Comparison of ENCODE assay signal across 16 cellular contexts in genomic region chr4:169160825-169161224, GRCh38.
A peak's percentile ranks its signal among the peaks of the same experiment; 100 is the strongest.
DNase-seq lines count a peak whose midpoint lies in the region; ATAC-seq and TF ChIP-seq lines count a peak whose summit lies in the region.
"Had no signal": no experiment of that assay in that cellular context is flagged by ENCODE, and none has a peak within 500 bp of the region (broad histone marks: within the 10 kb centered on the region; RNA-seq: fewer than 3 reads in every experiment).

No MANE protein-coding gene starts in this region.

- peaks cover 6 to 12% of the 10 kb centered on the region in 2 experiments for H3K36me3 ChIP-seq in SK-N-SH (replicated peaks in 1 of 2; ENCODE audit: control insufficient read depth in 1 of 2, insufficient read depth in 2 of 2, low read length in 1 of 2)
- no peaks in the 10 kb centered on the region for H3K36me3 ChIP-seq in CD8-positive, alpha-beta memory T cell (ENCODE audit: insufficient read depth, low read length)
- H3K36me3 ChIP-seq: lower lobe of right lung had no signal

- 89% methylated on average over 3 of the region's 3 CpGs for WGBS in SK-N-SH (ENCODE audit: low lambda C conversion rate)

- no peak overlapping the region for H3K27ac Mint-ChIP-seq in CD8-positive, alpha-beta memory T cell

- no peaks in the 10 kb centered on the region for H3K27me3 ChIP-seq in SK-N-SH (ENCODE audit: insufficient read depth)
- no peaks in the 10 kb centered on the region for H3K27me3 ChIP-seq in CD8-positive, alpha-beta memory T cell (ENCODE audit: insufficient read depth, low read length, poor library complexity, severe bottlenecking)

- H3K4me1 ChIP-seq in SK-N-SH (ENCODE audit: control insufficient read depth in 1 of 2, insufficient read depth in 2 of 2, low read depth in 1 of 2, low read length in 1 of 2) = peaks cover 2 to 56% of the 10 kb centered on the region in 2 experiments
- H3K4me1 ChIP-seq in CD8-positive, alpha-beta memory T cell (ENCODE audit: insufficient read depth, low read length) = no peaks in the 10 kb centered on the region

- no peak for TF ChIP-seq EP300 in SK-N-SH (IDR thresholded peaks at IDR 0.05; ENCODE audit: borderline replicate concordance in 1 of 2, low read depth in 1 of 2, low read length in 1 of 2)

- H3K4me3 ChIP-seq in SK-N-SH (ENCODE audit: low read depth in 2 of 2, low read length in 1 of 2) (no peak overlapping the region), fibroblast of mammary gland (ENCODE audit: control insufficient read depth, low read depth, low read length) (no peak overlapping the region)
- H3K4me3 ChIP-seq in CD8-positive, alpha-beta memory T cell (ENCODE audit: low read length) = no peak overlapping the region
- H3K4me3 ChIP-seq: lower lobe of right lung had no signal

- H3K27ac ChIP-seq in SK-N-SH (ENCODE audit: low read depth in 2 of 2, low read length in 1 of 2) = peak overlapping the region; percentile 73 to 79; a peak in 3 of 4 replicates
- no peak overlapping the region for H3K27ac ChIP-seq in CD8-positive, alpha-beta memory T cell (ENCODE audit: low read depth, low read length)
- H3K27ac ChIP-seq: lower lobe of right lung had no signal

- H3K36me3 Mint-ChIP-seq in CD8-positive, alpha-beta memory T cell = no peaks in the 10 kb centered on the region

- H3K4me2 ChIP-seq in SK-N-SH = 0 out of 2 replicates have a peak overlapping the region, but pooled peaks have one; percentile 12

- H3K27me3 Mint-ChIP-seq in CD8-positive, alpha-beta memory T cell = peaks cover 2 to 40% of the 10 kb centered on the region in 2 donors

- peaks cover 97% of the 10 kb centered on the region for H3K79me2 ChIP-seq in SK-N-SH (ENCODE audit: insufficient read depth)

- no peak for TF ChIP-seq CTCF in SK-N-SH (IDR thresholded peaks at IDR 0.05)
- no peak for TF ChIP-seq CTCF in fibroblast of mammary gland (conservative IDR thresholded peaks at IDR 0.05; ENCODE audit: control insufficient read depth, insufficient read depth, low read depth, low read length)
- no peak for TF ChIP-seq CTCF in omental fat pad (IDR thresholded peaks at IDR 0.05)

- POLR2A ChIA-PET in SK-N-SH (lab: Yijun Ruan, JAX) = no interaction called here
- POLR2A ChIA-PET in CD8-positive, alpha-beta memory T cell (lab: Charles Lee) = no interaction called here

- peak overlapping the region; percentile 2; the same call in 1 of the 2 replicates for H3K9ac ChIP-seq in SK-N-SH

- peak; percentile 44 for ATAC-seq in omental fat pad (ENCODE audit: low FRiP score)
- ATAC-seq: HCT116 had no signal

- H3K4me1 Mint-ChIP-seq in CD8-positive, alpha-beta memory T cell = no peaks in the 10 kb centered on the region

- DNase-seq in AG08396 (ENCODE audit: low spot score) (peak; percentile 12), SK-N-SH (no peak), fibroblast of mammary gland (ENCODE audit: low read depth) (peak; percentile 84), omental fat pad (ENCODE audit: low spot score) (no peak), UCSD-AML1 (lab: John Stamatoyannopoulos, UW; ENCODE audit: unreplicated experiment) (no peak), COR-L47 (lab: John Stamatoyannopoulos, UW) (no peak), cortex of kidney (lab: John Stamatoyannopoulos, UW) (no peak)
- no peak for DNase-seq in CD8-positive, alpha-beta memory T cell
- DNase-seq: activated effector memory CD4-positive, alpha-beta T cell treated with Interleukin-2 at 50 U/mL for 16 hours; AML-193; DMS 273 treated with DMSO at 0.1 percent for 48 hours; lower lobe of right lung; NCI-H2029 treated with DMSO at 0.1 percent for 48 hours; NCI-H82; SHP77 treated with DMSO at 0.1 percent for 48 hours had no signal

- peaks cover 47% of the 10 kb centered on the region for H3F3A ChIP-seq in SK-N-SH (replicated peaks; ENCODE audit: insufficient read depth)

- no peaks in the 10 kb centered on the region; the same call in 1 of the 2 replicates for H4K20me1 ChIP-seq in SK-N-SH (ENCODE audit: insufficient read depth)

- no peak overlapping the region for H3K4me3 Mint-ChIP-seq in CD8-positive, alpha-beta memory T cell

- H3K9me3 ChIP-seq in SK-N-SH = no peaks in the 10 kb centered on the region
- no peaks in the 10 kb centered on the region for H3K9me3 ChIP-seq in CD8-positive, alpha-beta memory T cell (ENCODE audit: low read length)
- H3K9me3 ChIP-seq: lower lobe of right lung had no signal

- CTCF ChIA-PET in SK-N-SH (lab: Yijun Ruan, JAX) = interaction anchor here (1.0 to 1.4 kb wide), 2 partner anchors 19 to 115 kb away, joined by 3 read pairs; no protein-coding TSS in a partner anchor
- CTCF ChIA-PET in CD8-positive, alpha-beta memory T cell (lab: Charles Lee) = interaction anchor here (1.1 kb wide), 1 partner anchor 237 kb away, joined by 3 read pairs; no protein-coding TSS in a partner anchor

- no peak for TF ChIP-seq RAD21 in SK-N-SH (IDR thresholded peaks at IDR 0.05; ENCODE audit: low read length)

- no peak overlapping the region for H2AFZ ChIP-seq in SK-N-SH (ENCODE audit: low read depth)

- no peaks in the 10 kb centered on the region for H3K9me3 Mint-ChIP-seq in CD8-positive, alpha-beta memory T cell

- no peaks in the 10 kb centered on the region for H3K9me2 ChIP-seq in SK-N-SH

TF ChIP-seq in SK-N-SH, 30 proteins besides CTCF, POLR2A, EP300 and RAD21:
- TF ChIP-seq ELF1 (IDR thresholded peaks at IDR 0.05) (no peak), PBX3 (IDR thresholded peaks at IDR 0.05) (peak; percentile 42)

Comparison
In these comparisons a context has a peak if more than half of its experiments do, and no peak if none do; other contexts are left out.
1. DNase-seq: peak in AG08396 (single experiment) and fibroblast of mammary gland (single experiment); none in SK-N-SH (single experiment), omental fat pad (single experiment), UCSD-AML1 (single experiment), CD8-positive, alpha-beta memory T cell (0 of 5), COR-L47 (single experiment) and cortex of kidney (single experiment).